Comparison of ENCODE assay signal across 13 cellular contexts in the genomic region with DNA sequence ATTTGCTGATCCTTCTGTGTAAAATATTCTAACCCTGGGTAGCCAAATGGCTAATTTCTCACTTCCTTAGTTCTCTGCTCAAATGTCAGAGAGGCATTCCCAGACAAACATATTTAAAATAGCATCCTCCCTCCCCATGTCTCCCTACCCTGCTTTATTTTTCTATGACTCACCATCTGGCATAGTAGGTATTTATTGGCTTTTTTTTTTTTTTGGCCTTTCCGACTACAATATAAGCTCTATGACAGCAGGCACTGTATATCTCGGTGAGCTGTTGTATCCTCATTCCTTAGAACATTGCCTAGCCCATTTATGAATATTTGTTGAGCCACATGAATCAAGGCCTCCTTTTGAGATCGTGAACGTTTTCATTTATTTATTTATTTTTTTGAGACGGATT. TPM values are rescaled to one million over a fixed set of nuclear protein-coding genes. Genes with fewer than 3 reads are reported as not detected.
A peak's percentile ranks its signal among the peaks of the same experiment; 100 is the strongest.
DNase-seq lines count a peak whose midpoint lies in the region; FAIRE-seq and TF ChIP-seq lines count a peak whose summit lies in the region.
"Had no signal": no experiment of that assay in that cellular context is flagged by ENCODE, and none has a peak within 500 bp of the region (broad histone marks: within the 10 kb centered on the region; RNA-seq: fewer than 3 reads in every experiment).

No MANE protein-coding gene starts in this region.

- no peak for TF ChIP-seq CTCF in ascending aorta (IDR thresholded peaks at IDR 0.05)

- in situ Hi-C loops in ACHN (cut with HindIII; ENCODE audit: low pct_ligation_motif_present, low pct_unique_long_range_greater_than_20kb, low sequenced_read_pairs), result no loop called here

- peak overlapping the region in 1 of 2 donors; percentile 90 for H3K4me3 ChIP-seq in ascending aorta

- FAIRE-seq in GM12892 (lab: Jason Lieb, UNC), result no peak

- no peaks in the 10 kb centered on the region for H3K27me3 ChIP-seq in ascending aorta
- H3K27me3 ChIP-seq: adrenal gland, esophagus squamous epithelium had no signal

- H3K9me3 ChIP-seq in ascending aorta, result no peaks in the 10 kb centered on the region
- H3K9me3 ChIP-seq: adrenal gland, esophagus squamous epithelium had no signal

- DNase-seq in AG08396 (ENCODE audit: low spot score) (peak; percentile 25), HS-5 (ENCODE audit: low read depth) (peak; percentile 58), ascending aorta (ENCODE audit: low spot score in 2 of 2) (no peak), iris pigment epithelial cell (ENCODE audit: low read depth) (peak; percentile 71), ACHN (no peak), SK-N-DZ (ENCODE audit: low spot score) (no peak), GM12892 (ENCODE audit: insufficient read length) (no peak), NCI-H1930 (lab: John Stamatoyannopoulos, UW) (no peak)
- DNase-seq: adrenal gland; esophagus squamous epithelium; NCI-H1092 treated with DMSO at 0.1 percent for 48 hours; stimulated activated CD4-positive, alpha-beta T cell treated with anti-CD3 and anti-CD28 coated beads, Interleukin-4, amount 100 ng/mL, for 1 hour had no signal

- no peak for TF ChIP-seq POLR2A in GM12892 (IDR thresholded peaks at IDR 0.05; ENCODE audit: low read depth, low read length)

- H3K27ac ChIP-seq in ascending aorta, result peak overlapping the region; percentile 96 to 99
- H3K27ac ChIP-seq: HL-60 had no signal

- H3K36me3 ChIP-seq in ascending aorta, result no peaks in the 10 kb centered on the region
- H3K36me3 ChIP-seq: adrenal gland, esophagus squamous epithelium had no signal

- H3K4me1 ChIP-seq in ascending aorta, result peaks cover 17 to 33% of the 10 kb centered on the region in 2 donors

- intact Hi-C loops in ascending aorta (cut with DNase I), result loop anchor here (5.0 to 10.0 kb wide), 3 partner anchors 110 to 380 kb away; partner anchors contain the start of genes C1orf53 and DENND1B

RNA-seq across cellular contexts. Expression of gene NEK7, which starts 1.5 kb away (rescaled TPM):
- total RNA-seq in ascending aorta, result 43.6 TPM
- 39.8 and 45.4 TPM in 2 replicates for polyA plus RNA-seq in SK-N-DZ (2014; cell fraction: cytosol; rRNA removed)
- polyA plus RNA-seq in SK-N-DZ (2014; cell fraction: nucleus; rRNA removed), result 32.5 and 37.3 TPM in 2 replicates
- 23.1 TPM for polyA plus RNA-seq in GM12892 (2012; ENCODE audit: missing spikeins)

Comparison
In these comparisons a context has a peak if more than half of its experiments do, and no peak if none do; other contexts are left out.
1. DNase-seq: peak in AG08396 (single experiment), HS-5 (single experiment) and iris pigment epithelial cell (single experiment); none in ascending aorta (0 of 2), ACHN (single experiment), SK-N-DZ (single experiment), GM12892 (single experiment) and NCI-H1930 (0 of 2).